Comparison of ENCODE assay signal across 8 cellular contexts in the genomic region with DNA sequence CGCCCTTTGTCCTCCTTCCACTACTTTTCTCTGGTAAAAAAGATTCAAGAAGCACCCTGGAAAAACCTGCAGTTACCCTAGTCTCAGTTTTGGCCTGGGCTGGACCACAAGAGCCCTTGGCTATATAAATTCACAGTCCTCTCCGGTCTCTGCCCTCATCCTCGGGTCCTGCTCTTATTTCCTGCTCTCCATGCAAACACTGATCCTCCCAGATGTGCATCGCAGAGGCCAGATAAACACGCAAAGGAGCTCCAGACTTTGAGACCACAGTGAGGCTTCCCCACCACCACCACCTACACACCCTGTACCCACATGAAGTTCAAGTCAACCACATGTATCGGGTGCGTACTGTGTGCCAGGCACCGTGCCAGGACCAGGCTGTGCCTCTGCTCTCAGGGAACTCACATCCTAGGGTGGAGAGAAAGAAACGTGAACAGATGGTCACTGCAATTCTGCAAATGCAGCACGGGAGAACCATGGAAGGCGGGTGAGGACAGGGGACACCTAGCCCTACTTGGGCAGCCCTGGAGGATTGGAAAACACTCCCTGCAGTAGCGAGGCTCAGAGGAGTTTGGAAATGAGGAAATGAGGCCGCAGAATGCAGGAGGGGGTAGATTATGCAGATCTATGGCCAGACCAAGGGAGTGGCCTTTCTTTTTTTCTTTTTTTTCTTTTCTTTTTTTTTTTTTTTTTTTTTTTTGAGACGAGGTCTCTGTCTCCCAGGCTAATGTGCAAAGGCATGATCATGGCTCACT. TPM values are rescaled to one million over a fixed set of nuclear protein-coding genes. Genes with fewer than 3 reads are reported as not detected.
DNase-seq lines count a peak whose midpoint lies in the region; ATAC-seq and TF ChIP-seq lines count a peak whose summit lies in the region.

No MANE protein-coding gene starts in this region.

- peaks cover 0 to 35% (median 1%) of the 10 kb centered on the region in 3 donors for H3K36me3 Mint-ChIP-seq in CD8-positive, alpha-beta memory T cell
- no peaks in the 10 kb centered on the region for H3K36me3 Mint-ChIP-seq in naive B cell

- TF ChIP-seq CTCF in HEK293 (tag by site-specific recombination; IDR thresholded peaks at IDR 0.05) (no peak), thoracic aorta (IDR thresholded peaks at IDR 0.05) (no peak)

- no peaks in the 10 kb centered on the region for H3K27me3 Mint-ChIP-seq in CD8-positive, alpha-beta memory T cell
- H3K27me3 Mint-ChIP-seq in naive B cell: no peaks in the 10 kb centered on the region

- peak overlapping the region; percentile 77 to 99 (median 96) for H3K27ac Mint-ChIP-seq in CD8-positive, alpha-beta memory T cell
- H3K27ac Mint-ChIP-seq in naive B cell: peak overlapping the region in 5 of 6 donors; percentile 76 to 97 (median 91)

- H3K4me1 ChIP-seq in CD8-positive, alpha-beta memory T cell (ENCODE audit: insufficient read depth, low read length): peaks cover 30% of the 10 kb centered on the region
- H3K4me1 ChIP-seq in HEK293 (ENCODE audit: control insufficient read depth, insufficient read depth, low read length): peaks cover 7% of the 10 kb centered on the region; the same call in 1 of the 2 replicates
- H3K4me1 ChIP-seq in NT2/D1 (ENCODE audit: insufficient read depth, insufficient read length): peaks cover 20% of the 10 kb centered on the region
- H3K4me1 ChIP-seq in esophagus (ENCODE audit: control insufficient read depth in 2 of 2, insufficient read depth in 2 of 2, low read length in 1 of 2): peaks cover 0 to 19% of the 10 kb centered on the region in 2 donors
- H3K4me1 ChIP-seq in thoracic aorta (ENCODE audit: control insufficient read depth in 1 of 2, low read depth in 2 of 2): peaks cover 6 to 47% of the 10 kb centered on the region in 2 donors

- POLR2A ChIA-PET in CD8-positive, alpha-beta memory T cell (lab: Charles Lee): interaction anchor here (0.6 to 2.4 kb wide), 5 partner anchors 11 to 842 kb away, joined by 3 to 20 read pairs (median 3); partner anchors contain the start of genes RNF25 and STK36
- POLR2A ChIA-PET in HEK293 (lab: Yijun Ruan, JAX): interaction anchor here (0.8 to 1.6 kb wide), 2 partner anchors 13 to 252 kb away, joined by 3 to 7 read pairs; partner anchors contain the start of genes BCS1L and ZNF142

- peak overlapping the region; percentile 70 for H3K27ac ChIP-seq in CD8-positive, alpha-beta memory T cell (ENCODE audit: low read depth, low read length)
- H3K27ac ChIP-seq in HEK293 (ENCODE audit: extremely low read depth, low read depth, low read length) (peak overlapping the region; percentile 58), esophagus (ENCODE audit: low read depth in 2 of 2, low read length in 1 of 2) (peak overlapping the region; percentile 91 to 92), thoracic aorta (peak overlapping the region; percentile 83 to 89)

- peak overlapping the region; percentile 88 for H3K9ac ChIP-seq in NT2/D1 (ENCODE audit: insufficient read length, low read depth)

- H3K4me3 ChIP-seq in CD8-positive, alpha-beta memory T cell (ENCODE audit: low read length): peak overlapping the region; percentile 65
- H3K4me3 ChIP-seq in HEK293 (ENCODE audit: low read depth, low read length): peak overlapping the region; percentile 38
- H3K4me3 ChIP-seq in NT2/D1 (ENCODE audit: insufficient read length, low read depth): peak overlapping the region; percentile 49
- peak overlapping the region; percentile 44 to 47 for H3K4me3 ChIP-seq in esophagus (ENCODE audit: low read depth in 1 of 2, low read length in 2 of 2)
- peak overlapping the region; percentile 69 for H3K4me3 ChIP-seq in thoracic aorta

- H3K27me3 ChIP-seq in CD8-positive, alpha-beta memory T cell (ENCODE audit: insufficient read depth, low read length, poor library complexity, severe bottlenecking): no peaks in the 10 kb centered on the region
- H3K27me3 ChIP-seq in NT2/D1 (ENCODE audit: insufficient read depth, insufficient read length): no peaks in the 10 kb centered on the region
- H3K27me3 ChIP-seq in esophagus (ENCODE audit: control insufficient read depth in 1 of 2, insufficient read depth in 2 of 2, low read length in 2 of 2): no peaks in the 10 kb centered on the region
- no peaks in the 10 kb centered on the region for H3K27me3 ChIP-seq in thoracic aorta (replicated peaks; ENCODE audit: insufficient read depth)

- H3K9me3 ChIP-seq in CD8-positive, alpha-beta memory T cell (ENCODE audit: low read length): no peaks in the 10 kb centered on the region
- no peaks in the 10 kb centered on the region for H3K9me3 ChIP-seq in HEK293 (ENCODE audit: control insufficient read depth, insufficient read depth, low read depth, low read length)
- H3K9me3 ChIP-seq in NT2/D1 (ENCODE audit: insufficient read depth, low read length): no peaks in the 10 kb centered on the region
- no peaks in the 10 kb centered on the region for H3K9me3 ChIP-seq in esophagus (ENCODE audit: control insufficient read depth in 2 of 2, insufficient read depth in 1 of 2, low read depth in 1 of 2, low read length in 1 of 2)
- H3K9me3 ChIP-seq in thoracic aorta: no peaks in the 10 kb centered on the region

- peak; percentile 37 to 84 (median 74) for DNase-seq in CD8-positive, alpha-beta memory T cell
- DNase-seq in NT2/D1 (ENCODE audit: low read depth, low spot score) (no peak), naive B cell (no peak), thoracic aorta (ENCODE audit: low spot score) (no peak), NCI-H1436 treated with DMSO at 0.1 percent for 48 hours (lab: John Stamatoyannopoulos, UW) (no peak)
- peak; percentile 72 for DNase-seq in activated T-cell treated with anti-CD3 and anti-CD28 coated beads, Interleukin-2, amount 50 U/mL, for 1 hour

- H3K9me3 Mint-ChIP-seq in CD8-positive, alpha-beta memory T cell: no peaks in the 10 kb centered on the region
- no peaks in the 10 kb centered on the region for H3K9me3 Mint-ChIP-seq in naive B cell

- whole genome bisulfite sequencing in esophagus, 2 donors: 4 to 5% methylated on average over 14 of the region's 14 CpGs

- peak overlapping the region; percentile 79 to 93 (median 83) for H3K4me3 Mint-ChIP-seq in CD8-positive, alpha-beta memory T cell
- H3K4me3 Mint-ChIP-seq in naive B cell: peak overlapping the region; percentile 82 to 95 (median 87)

- CTCF ChIA-PET in CD8-positive, alpha-beta memory T cell (lab: Charles Lee): interaction anchor here (0.7 to 1.5 kb wide), 5 partner anchors 10 to 135 kb away, joined by 3 to 12 read pairs (median 3); no protein-coding TSS in a partner anchor
- CTCF ChIA-PET in HEK293 (lab: Yijun Ruan, JAX): interaction anchor here (0.5 to 1.3 kb wide), 5 partner anchors 10 to 445 kb away, joined by 3 to 5 read pairs (median 4); no protein-coding TSS in a partner anchor

- peaks cover 10% of the 10 kb centered on the region for H3K36me3 ChIP-seq in CD8-positive, alpha-beta memory T cell (ENCODE audit: insufficient read depth, low read length)
- H3K36me3 ChIP-seq in HEK293 (ENCODE audit: control insufficient read depth in 2 of 2, insufficient read depth in 1 of 2, low read length in 2 of 2): peaks cover 0 to 33% of the 10 kb centered on the region in 2 experiments; a peak in 1 of 3 replicates
- peaks cover 27% of the 10 kb centered on the region for H3K36me3 ChIP-seq in NT2/D1 (ENCODE audit: insufficient read depth, insufficient read length, low read length)
- H3K36me3 ChIP-seq in esophagus (ENCODE audit: control insufficient read depth in 2 of 2, insufficient read depth in 2 of 2, low read length in 1 of 2): peaks cover 9 to 22% of the 10 kb centered on the region in 2 donors
- H3K36me3 ChIP-seq in thoracic aorta: peaks cover 27% of the 10 kb centered on the region

- peaks cover 41 to 58% (median 43%) of the 10 kb centered on the region in 3 donors for H3K4me1 Mint-ChIP-seq in CD8-positive, alpha-beta memory T cell
- H3K4me1 Mint-ChIP-seq in naive B cell: peaks cover 36 to 53% (median 50%) of the 10 kb centered on the region in 3 donors

- ATAC-seq in naive B cell (ENCODE audit: low read depth in 2 of 2) (no peak), thoracic aorta (ENCODE audit: insufficient number of reproducible peaks, low FRiP score, low read depth) (peak; percentile 14)

TF ChIP-seq in HEK293, 187 proteins besides CTCF, POLR2A, EP300 and RAD21:
- no peak for TF ChIP-seq GLI4 (tag by site-specific recombination; IDR thresholded peaks at IDR 0.05)
- 0 out of 2 replicates have a peak, but pooled peaks have one; percentile 0 for TF ChIP-seq ZBTB48 (tag by site-specific recombination; IDR thresholded peaks at IDR 0.05)
- TF ChIP-seq ZNF274 (IDR thresholded peaks at IDR 0.05; ENCODE audit: low read length): no peak
- no peak for TF ChIP-seq ZNF274 (tag by site-specific recombination; IDR thresholded peaks at IDR 0.05; ENCODE audit: borderline replicate concordance)
- TF ChIP-seq ZNF501 (tag by site-specific recombination; IDR thresholded peaks at IDR 0.05): 0 out of 2 replicates have a peak, but pooled peaks have one; percentile 15
- TF ChIP-seq ZNF362 (tag by site-specific recombination; IDR thresholded peaks at IDR 0.05): peak; percentile 41; the same call in 1 of the 2 replicates

RNA-seq across cellular contexts. Expression of gene CTDSP1, which starts 7.5 kb away (rescaled TPM):
- total RNA-seq in CD8-positive, alpha-beta memory T cell: 100 to 1,000 TPM; 104 to 113 TPM
- polyA plus RNA-seq in CD8-positive, alpha-beta memory T cell: 32.2 TPM
- 10 to 100 TPM; 59.1 to 76.9 TPM for polyA plus RNA-seq in esophagus
- polyA plus RNA-seq in naive B cell (ENCODE audit: low read depth in 6 of 6): 10 to 100 TPM in 5 of 6 donors, 1 to 10 TPM in 1; 10.0 to 13.8 (median 11.9) TPM
- 100 to 1,000 TPM; 141 to 182 TPM for total RNA-seq in thoracic aorta

RNA-seq across cellular contexts. Expression of gene VIL1, which starts 11.8 kb away (rescaled TPM):
- total RNA-seq in CD8-positive, alpha-beta memory T cell: not detected
- polyA plus RNA-seq in CD8-positive, alpha-beta memory T cell: not detected
- under 1 TPM; 0.02 to 0.26 TPM for polyA plus RNA-seq in esophagus
- polyA plus RNA-seq in naive B cell (ENCODE audit: low read depth in 6 of 6): under 1 TPM; 0.06 to 0.43 (median 0.23) TPM
- total RNA-seq in thoracic aorta: 1 to 10 TPM in 1 of 2 donors, not detected in 1; 3.6 TPM

RNA-seq across cellular contexts. Expression of gene SLC11A1, which starts 25.1 kb away (rescaled TPM):
- 1 to 10 TPM; 1.1 to 2.1 TPM for total RNA-seq in CD8-positive, alpha-beta memory T cell
- 0.32 TPM for polyA plus RNA-seq in CD8-positive, alpha-beta memory T cell
- polyA plus RNA-seq in esophagus (1 to 10 TPM; 1.1 to 1.5 TPM), naive B cell (ENCODE audit: low read depth in 6 of 6) (1 to 10 TPM in 4 of 6 donors, under 1 TPM in 2; 0.82 to 2.4 (median 1.1) TPM)
- 100 to 1,000 TPM; 122 to 190 TPM for total RNA-seq in thoracic aorta

RNA-seq across cellular contexts. Expression of gene CATIP, which starts 50.5 kb away (rescaled TPM):
- total RNA-seq in CD8-positive, alpha-beta memory T cell: not detected
- not detected for polyA plus RNA-seq in CD8-positive, alpha-beta memory T cell
- polyA plus RNA-seq in esophagus (not detected), naive B cell (ENCODE audit: low read depth in 6 of 6) (under 1 TPM in 1 of 6 donors, not detected in 5; 0.23 TPM)
- not detected for total RNA-seq in thoracic aorta

Comparison
In these comparisons a context has a peak if more than half of its experiments do, and no peak if none do; other contexts are left out.
1. DNase-seq: peak in CD8-positive, alpha-beta memory T cell (5 of 5) and activated T-cell treated with anti-CD3 and anti-CD28 coated beads, Interleukin-2, amount 50 U/mL, for 1 hour (single experiment); none in NT2/D1 (single experiment), naive B cell (single experiment), thoracic aorta (single experiment) and NCI-H1436 treated with DMSO at 0.1 percent for 48 hours (single experiment).
2. Peak in every context shown above with its lines, with median percentiles within 50 percentile points of each other: H3K27ac ChIP-seq and H3K4me3 ChIP-seq.